ENCODE assay signal across 27 cellular contexts in genomic region chr15:100073982-100074381, GRCh38.
"Had no signal": no experiment of that assay in that cellular context is flagged by ENCODE, and none has a peak within 500 bp of the region (broad histone marks: within the 10 kb centered on the region; RNA-seq: fewer than 3 reads in every experiment).

No MANE protein-coding gene starts in this region.

- H3K36me3 Mint-ChIP-seq: IgD-negative memory B cell had no signal

- H3K9ac ChIP-seq: KMS-11 had no signal

- ATAC-seq: K562, Right ventricle myocardium inferior, SK-N-SH treated with all-trans-retinoic acid at 6 μM for 48 hours had no signal

- FAIRE-seq: HTR-8/SVneo, K562, RCC 7860 had no signal

- DNase-seq: Kasumi-1, MV-4-11, NCI-H1048, NCI-H1105, NCI-H1417, NCI-H146, NCI-H1694 treated with DMSO at 0.1 percent for 48 hours, NCI-H1930, NCI-H2081, NCI-H2107, NCI-H2171, NCI-H226, NCI-H446, NCI-H510A, NCI-H524 treated with DMSO at 0.1 percent for 48 hours, NCI-H69, NCI-H774, RPMI8226, SHP77 treated with DMSO at 0.1 percent for 48 hours, SJCRH30 had no signal

- H3K4me1 Mint-ChIP-seq: IgD-negative memory B cell had no signal

- H3K4me3 Mint-ChIP-seq: IgD-negative memory B cell had no signal

- H3K4me2 ChIP-seq: KMS-11 had no signal

- H3K4me1 ChIP-seq: SJCRH30 had no signal

- H3K27ac ChIP-seq: KMS-11, SJCRH30 had no signal

- H3K27ac Mint-ChIP-seq: IgD-negative memory B cell had no signal

- H3K36me3 ChIP-seq: SJCRH30 had no signal

- H3K4me3 ChIP-seq: K562, SJCRH30 had no signal

- H3K27me3 ChIP-seq: SJCRH30 had no signal

- H3K9me3 ChIP-seq: SJCRH30 had no signal
